Comparison of ENCODE assay signal across 1 cellular context in genomic region chr22:29305836-29306174, GRCh38.
TF ChIP-seq lines count a peak whose summit lies in the region.

No MANE protein-coding gene starts in this region.

TF ChIP-seq in H1, 55 proteins besides CTCF, POLR2A, EP300 and RAD21:
- TF ChIP-seq RFX5 (IDR thresholded peaks at IDR 0.05; ENCODE audit: borderline replicate concordance, low read depth, low read length) (no peak), KDM5A (IDR thresholded peaks at IDR 0.05; ENCODE audit: low read length) (no peak), GTF2F1 (IDR thresholded peaks at IDR 0.05; ENCODE audit: borderline replicate concordance, low read depth, low read length) (no peak), TBP (IDR thresholded peaks at IDR 0.05; ENCODE audit: low read depth, low read length) (no peak), KDM4A (IDR thresholded peaks at IDR 0.05; ENCODE audit: low read depth, low read length, severe bottlenecking) (no peak), RNF2 (IDR thresholded peaks at IDR 0.05; ENCODE audit: borderline replicate concordance, low read depth, low read length, missing control alignments, poor library complexity, severe bottlenecking) (no peak), HDAC2 (IDR thresholded peaks at IDR 0.05; ENCODE audit: borderline replicate concordance in 1 of 2, low read depth in 2 of 2, low read length in 2 of 2) (no peak), JUND (IDR thresholded peaks at IDR 0.05; ENCODE audit: low read length) (no peak), CREB1 (IDR thresholded peaks at IDR 0.05) (no peak), SAP30 (IDR thresholded peaks at IDR 0.05; ENCODE audit: insufficient read depth, insufficient replicate concordance, low read length) (no peak), CHD2 (IDR thresholded peaks at IDR 0.05; ENCODE audit: low read length) (no peak), ASH2L (IDR thresholded peaks at IDR 0.05; ENCODE audit: low read length) (no peak), CBX8 (IDR thresholded peaks at IDR 0.05; ENCODE audit: borderline replicate concordance, low read depth, low read length) (no peak), SIX5 (IDR thresholded peaks at IDR 0.05; ENCODE audit: low read depth, low read length) (no peak), SP4 (IDR thresholded peaks at IDR 0.05; ENCODE audit: low read length) (no peak), BRCA1 (IDR thresholded peaks at IDR 0.05; ENCODE audit: low read depth, low read length) (no peak)
- TF ChIP-seq, protein P1, sequence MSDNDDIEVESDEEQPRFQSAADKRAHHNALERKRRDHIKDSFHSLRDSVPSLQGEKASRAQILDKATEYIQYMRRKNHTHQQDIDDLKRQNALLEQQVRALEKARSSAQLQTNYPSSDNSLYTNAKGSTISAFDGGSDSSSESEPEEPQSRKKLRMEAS (IDR thresholded peaks at IDR 0.05): no peak
- TF ChIP-seq, protein P2, sequence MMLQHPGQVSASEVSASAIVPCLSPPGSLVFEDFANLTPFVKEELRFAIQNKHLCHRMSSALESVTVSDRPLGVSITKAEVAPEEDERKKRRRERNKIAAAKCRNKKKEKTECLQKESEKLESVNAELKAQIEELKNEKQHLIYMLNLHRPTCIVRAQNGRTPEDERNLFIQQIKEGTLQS (IDR thresholded peaks at IDR 0.05; ENCODE audit: insufficient read depth, low read depth, low read length): no peak
TF ChIP-seq in H1: peak in this region for 0.
